In genomic region chr11:30725645-30726195, GRCh38 we compare ENCODE assay signal across 29 cellular contexts.
"Had no signal": no experiment of that assay in that cellular context is flagged by ENCODE, and none has a peak within 500 bp of the region (broad histone marks: within the 10 kb centered on the region; RNA-seq: fewer than 3 reads in every experiment).

No MANE protein-coding gene starts in this region.

- H3K9me3 ChIP-seq: lower lobe of right lung, pancreas, prostate gland, sigmoid colon, spleen, suprapubic skin, tibial nerve, uterus had no signal

- H3K27ac Mint-ChIP-seq: naive thymus-derived CD8-positive, alpha-beta T cell; stimulated activated effector memory CD8-positive, alpha-beta T cell treated with anti-CD3 and anti-CD28 coated beads, Interleukin-12 subunit alpha, Interleukin-12 subunit beta, amount 100 ng/mL, for 72 hours; stimulated activated naive CD8-positive, alpha-beta T cell treated with anti-CD3 and anti-CD28 coated beads, Interleukin-15, Interleukin-2, amounts not matched to agents 100 ng/mL and 50 ng/mL, for 24 hours; type B pancreatic cell had no signal

- H3K4me3 Mint-ChIP-seq: naive thymus-derived CD8-positive, alpha-beta T cell; nephron; neural crest cell; stimulated activated effector memory CD8-positive, alpha-beta T cell treated with anti-CD3 and anti-CD28 coated beads, Interleukin-12 subunit alpha, Interleukin-12 subunit beta, amount 100 ng/mL, for 72 hours; stimulated activated naive CD8-positive, alpha-beta T cell treated with anti-CD3 and anti-CD28 coated beads, Interleukin-15, Interleukin-2, amounts not matched to agents 100 ng/mL and 50 ng/mL, for 24 hours; type B pancreatic cell had no signal

- FAIRE-seq: keratinocyte, pancreas, small intestine had no signal

- H3K4me2 ChIP-seq: hepatocyte had no signal

- H2AFZ ChIP-seq: hepatocyte had no signal

- H3K79me2 ChIP-seq: hepatocyte had no signal

- DNase-seq: kidney glomerular epithelial cell; left cardiac atrium; left ventricle myocardium superior; lower lobe of right lung; mammary epithelial cell; mesenchymal stem cell; naive thymus-derived CD8-positive, alpha-beta T cell; nucleus accumbens; pancreas; posterior cingulate gyrus; retina; right cardiac atrium; sigmoid colon; small intestine; spleen; stimulated activated CD4-positive, alpha-beta T cell treated with anti-CD3 and anti-CD28 coated beads, Interleukin-4, amount 100 ng/mL, for 24 hours; stimulated activated naive CD4-positive, alpha-beta T cell; uterus had no signal

- H3K9me3 Mint-ChIP-seq: nephron had no signal

- H3K27me3 ChIP-seq: hepatocyte, pancreas, sigmoid colon, spleen, suprapubic skin, tibial nerve, uterus had no signal

- H3K27me3 Mint-ChIP-seq: stimulated activated naive CD8-positive, alpha-beta T cell treated with anti-CD3 and anti-CD28 coated beads, Interleukin-15, Interleukin-2, amounts not matched to agents 100 ng/mL and 50 ng/mL, for 24 hours; type B pancreatic cell had no signal

- H3K4me1 ChIP-seq: lower lobe of right lung, pancreas, prostate gland, sigmoid colon, spleen, suprapubic skin, tibial nerve, uterus had no signal

- H3K4me1 Mint-ChIP-seq: naive thymus-derived CD8-positive, alpha-beta T cell; nephron; stimulated activated effector memory CD8-positive, alpha-beta T cell treated with anti-CD3 and anti-CD28 coated beads, Interleukin-12 subunit alpha, Interleukin-12 subunit beta, amount 100 ng/mL, for 72 hours had no signal

- H3K27ac ChIP-seq: hepatocyte, lower lobe of right lung, pancreas, prostate gland, sigmoid colon, spleen, suprapubic skin, tibial nerve, uterus had no signal

- H3K4me3 ChIP-seq: hepatocyte, lower lobe of right lung, pancreas, prostate gland, sigmoid colon, spleen, suprapubic skin, tibial nerve, uterus had no signal

- H3K36me3 ChIP-seq: lower lobe of right lung, pancreas, prostate gland, sigmoid colon, spleen, suprapubic skin, tibial nerve, uterus had no signal

- H3K36me3 Mint-ChIP-seq: naive thymus-derived CD8-positive, alpha-beta T cell; stimulated activated effector memory CD8-positive, alpha-beta T cell treated with anti-CD3 and anti-CD28 coated beads, Interleukin-12 subunit alpha, Interleukin-12 subunit beta, amount 100 ng/mL, for 72 hours; type B pancreatic cell had no signal

- ATAC-seq: left cardiac atrium; left lobe of liver; left ventricle myocardium superior; lower lobe of right lung; naive thymus-derived CD8-positive, alpha-beta T cell; pancreas; right cardiac atrium; stimulated activated effector memory CD8-positive, alpha-beta T cell treated with anti-CD3 and anti-CD28 coated beads, Interleukin-12 subunit alpha, Interleukin-12 subunit beta, amount 100 ng/mL, for 72 hours had no signal
